1 cellular context compared by ENCODE assay signal in genomic region chr3:126202281-126203079, GRCh38.
TF ChIP-seq lines count a peak whose summit lies in the region.

No MANE protein-coding gene starts in this region.

TF ChIP-seq in H1, 55 proteins besides CTCF, POLR2A, EP300 and RAD21:
- no peak for TF ChIP-seq CEBPB (IDR thresholded peaks at IDR 0.05; ENCODE audit: low read depth, low read length)
- TF ChIP-seq JUN (IDR thresholded peaks at IDR 0.05; ENCODE audit: low read depth, low read length): no peak
- TF ChIP-seq USF2 (IDR thresholded peaks at IDR 0.05; ENCODE audit: low read length): no peak
- no peak for TF ChIP-seq SAP30 (IDR thresholded peaks at IDR 0.05; ENCODE audit: insufficient read depth, insufficient replicate concordance, low read length)
- no peak for TF ChIP-seq GABPA (IDR thresholded peaks at IDR 0.05; ENCODE audit: borderline replicate concordance, insufficient read depth, low read length)
- no peak for TF ChIP-seq HDAC2 (IDR thresholded peaks at IDR 0.05; ENCODE audit: borderline replicate concordance in 1 of 2, low read depth in 2 of 2, low read length in 2 of 2)
- TF ChIP-seq TEAD4 (IDR thresholded peaks at IDR 0.05; ENCODE audit: low read depth, low read length): no peak
- no peak for TF ChIP-seq MAFK (IDR thresholded peaks at IDR 0.05; ENCODE audit: low read depth, low read length)
- no peak for TF ChIP-seq EZH2 (IDR thresholded peaks at IDR 0.05; ENCODE audit: low read depth, low read length, severe bottlenecking)
- no peak for TF ChIP-seq SIRT6 (IDR thresholded peaks at IDR 0.05; ENCODE audit: low read length)
- no peak for TF ChIP-seq KDM1A (IDR thresholded peaks at IDR 0.05; ENCODE audit: borderline replicate concordance, low read length)
